In the genomic region with DNA sequence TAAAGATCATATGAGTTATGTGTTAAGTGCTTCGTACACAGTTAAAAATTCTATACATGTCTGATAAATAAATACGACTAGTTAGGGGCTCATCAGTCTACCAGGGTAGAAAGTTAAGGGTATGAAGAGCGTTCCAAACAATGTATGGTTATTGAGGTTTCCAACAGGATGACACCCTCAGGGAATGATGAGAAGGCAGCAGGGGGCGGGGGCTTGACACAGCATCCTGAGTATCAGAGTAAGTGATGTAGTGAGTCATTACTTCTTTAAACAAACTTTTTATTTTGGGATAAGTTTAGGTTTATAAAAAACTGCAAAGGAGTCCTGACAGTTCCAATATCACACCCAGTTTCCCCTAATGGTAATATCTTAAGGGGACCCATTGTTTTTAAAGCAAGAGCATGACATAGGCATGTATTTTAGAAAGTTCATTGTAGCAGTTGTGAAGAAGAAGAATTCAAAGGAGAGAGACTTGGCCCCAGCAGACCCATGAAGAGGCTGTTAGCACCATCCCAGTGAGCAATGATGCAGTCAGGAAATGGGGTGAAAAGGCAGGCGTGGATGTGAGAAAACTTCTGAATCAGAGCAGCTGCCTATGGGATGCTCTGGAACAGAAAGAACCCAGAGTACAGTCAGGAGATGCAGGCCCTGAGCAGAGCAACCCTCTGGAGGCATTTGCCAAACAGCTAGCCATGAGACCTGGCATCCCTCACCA, we compare ENCODE assay signal across 19 cellular contexts. TPM values are rescaled to one million over a fixed set of nuclear protein-coding genes. Genes with fewer than 3 reads are reported as not detected.
DNase-seq lines count a peak whose midpoint lies in the region; ATAC-seq and TF ChIP-seq lines count a peak whose summit lies in the region.
"Had no signal": no experiment of that assay in that cellular context is flagged by ENCODE, and none has a peak within 500 bp of the region (broad histone marks: within the 10 kb centered on the region; RNA-seq: fewer than 3 reads in every experiment).

No MANE protein-coding gene starts in this region.

- TF ChIP-seq CTCF in foreskin keratinocyte (conservative IDR thresholded peaks at IDR 0.05) = no peak

- ATAC-seq in foreskin keratinocyte (peak; percentile 64), GM18870 (IDR thresholded peaks at IDR 0.05; ENCODE audit: unreplicated experiment) (no peak)
- ATAC-seq: GM23338 had no signal

- H3K27ac ChIP-seq in ACC112 (ENCODE audit: low read depth, low read length) = peak overlapping the region; percentile 70
- H3K27ac ChIP-seq in foreskin keratinocyte = no peak overlapping the region
- H3K27ac ChIP-seq: C4-2B, RWPE1, SJSA1 had no signal

- H2AFZ ChIP-seq in ACC112 (ENCODE audit: low read length, unreplicated experiment) = no peak overlapping the region
- H2AFZ ChIP-seq: GM23338 had no signal

- H3K4me3 ChIP-seq in ACC112 (ENCODE audit: low read depth, low read length) = no peak overlapping the region
- H3K4me3 ChIP-seq: GM23338, SJSA1 had no signal

- H3K36me3 ChIP-seq in ACC112 (ENCODE audit: insufficient read depth, low read length) = no peaks in the 10 kb centered on the region
- H3K36me3 ChIP-seq: SJSA1 had no signal

- peak; percentile 82 for DNase-seq in HCEC 1CT
- peak; percentile 60 for DNase-seq in RPMI7951 (ENCODE audit: low read depth)
- DNase-seq in foreskin keratinocyte = no peak
- no peak for DNase-seq in retina
- DNase-seq in NCI-H526 treated with DMSO at 0.1 percent for 48 hours (lab: John Stamatoyannopoulos, UW) = no peak
- no peak for DNase-seq in anterior cingulate cortex (lab: John Stamatoyannopoulos, UW)
- DNase-seq: 8988T, Caco-2, KG1, MM.1S, NCI-H1105, NCI-H1694 treated with DMSO at 0.1 percent for 48 hours, SW 1271 had no signal

- no peaks in the 10 kb centered on the region for H3K79me2 ChIP-seq in ACC112 (ENCODE audit: control insufficient read depth, insufficient read depth, low read length, unreplicated experiment)

- H3K4me1 ChIP-seq in ACC112 (ENCODE audit: control insufficient read depth, insufficient read depth, low read length, unreplicated experiment) (peaks cover 17% of the 10 kb centered on the region), foreskin keratinocyte (no peaks in the 10 kb centered on the region)
- H3K4me1 ChIP-seq: Caco-2 had no signal

- H3K27me3 ChIP-seq in ACC112 (ENCODE audit: insufficient read depth, low read length) (peaks cover 10% of the 10 kb centered on the region; the same call in 1 of the 2 replicates), foreskin keratinocyte (peaks cover 26% of the 10 kb centered on the region)
- H3K27me3 ChIP-seq: SJSA1 had no signal

RNA-seq across cellular contexts. Expression of gene PSMB2, which starts 15.0 kb away (rescaled TPM):
- total RNA-seq in RPMI7951 (2014; rRNA removed; shearing (Covaris generic)) = 56.1 and 58.2 TPM in 2 replicates
- 91.0 and 101 TPM in 2 replicates for total RNA-seq in foreskin keratinocyte
- polyA plus RNA-seq in foreskin keratinocyte = 129 and 145 TPM in 2 replicates

Comparison
In these comparisons a context has a peak if more than half of its experiments do, and no peak if none do; other contexts are left out.
1. DNase-seq: peak in HCEC 1CT (single experiment) and RPMI7951 (single experiment); none in foreskin keratinocyte (0 of 2), retina (single experiment), NCI-H526 treated with DMSO at 0.1 percent for 48 hours (single experiment) and anterior cingulate cortex (0 of 58).